Comparison of ENCODE assay signal across 1 cellular context in the genomic region with DNA sequence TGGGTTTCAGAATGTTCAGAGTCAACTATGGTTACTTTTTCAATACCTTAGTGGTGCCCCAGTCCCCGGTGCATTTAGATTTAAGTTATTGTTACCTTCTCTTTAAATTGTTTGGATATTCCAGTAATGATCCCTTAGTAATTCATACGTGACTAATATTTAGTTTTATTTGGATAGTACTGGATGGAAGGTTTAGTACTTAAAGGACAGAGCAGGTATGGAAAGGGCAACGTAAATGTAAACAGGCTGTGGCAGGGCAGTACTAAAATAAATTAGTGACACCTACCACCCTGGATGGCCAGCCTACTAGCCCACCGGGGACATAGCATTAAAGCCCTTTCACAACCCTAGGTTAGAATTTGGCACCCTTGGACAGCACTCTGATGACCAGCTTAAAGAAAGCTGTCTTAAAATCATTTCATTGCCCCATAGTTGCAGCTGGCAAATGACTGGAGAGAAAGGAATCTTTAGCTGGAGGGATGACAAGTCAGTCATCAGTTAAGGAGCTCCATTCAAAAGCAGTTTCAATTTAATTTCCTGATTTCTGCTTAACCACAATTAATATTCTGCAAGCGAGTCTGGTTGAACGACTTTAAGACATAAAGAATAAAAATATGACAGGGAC.
TF ChIP-seq lines count a peak whose summit lies in the region.

No MANE protein-coding gene starts in this region.

TF ChIP-seq in HEK293T, 16 proteins besides CTCF, POLR2A, EP300 and RAD21 (continued from another document):
- TF ChIP-seq, protein P1, sequence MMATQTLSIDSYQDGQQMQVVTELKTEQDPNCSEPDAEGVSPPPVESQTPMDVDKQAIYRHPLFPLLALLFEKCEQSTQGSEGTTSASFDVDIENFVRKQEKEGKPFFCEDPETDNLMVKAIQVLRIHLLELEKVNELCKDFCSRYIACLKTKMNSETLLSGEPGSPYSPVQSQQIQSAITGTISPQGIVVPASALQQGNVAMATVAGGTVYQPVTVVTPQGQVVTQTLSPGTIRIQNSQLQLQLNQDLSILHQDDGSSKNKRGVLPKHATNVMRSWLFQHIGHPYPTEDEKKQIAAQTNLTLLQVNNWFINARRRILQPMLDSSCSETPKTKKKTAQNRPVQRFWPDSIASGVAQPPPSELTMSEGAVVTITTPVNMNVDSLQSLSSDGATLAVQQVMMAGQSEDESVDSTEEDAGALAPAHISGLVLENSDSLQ (IDR thresholded peaks at IDR 0.05), result no peak
- TF ChIP-seq L3MBTL2 (conservative IDR thresholded peaks at IDR 0.05) (no peak), LEF1 (IDR thresholded peaks at IDR 0.05; ENCODE audit: borderline replicate concordance) (no peak), ZNF384 (IDR thresholded peaks at IDR 0.05) (no peak), HDGF (IDR thresholded peaks at IDR 0.05; ENCODE audit: borderline replicate concordance) (no peak), SP1 (IDR thresholded peaks at IDR 0.05) (no peak), TARDBP (IDR thresholded peaks at IDR 0.05) (no peak), NFRKB (IDR thresholded peaks at IDR 0.05) (no peak), FOXK2 (IDR thresholded peaks at IDR 0.05) (no peak), ARNT (IDR thresholded peaks at IDR 0.05) (no peak), SUZ12 (IDR thresholded peaks at IDR 0.05) (no peak)
